ENCODE assay signal across 12 cellular contexts in genomic region chr6:151948007-151948745, GRCh38.
A peak's percentile ranks its signal among the peaks of the same experiment; 100 is the strongest.
DNase-seq lines count a peak whose midpoint lies in the region; ATAC-seq lines count a peak whose summit lies in the region.
"Had no signal": no experiment of that assay in that cellular context is flagged by ENCODE, and none has a peak within 500 bp of the region (broad histone marks: within the 10 kb centered on the region; RNA-seq: fewer than 3 reads in every experiment).

No MANE protein-coding gene starts in this region.

- peak overlapping the region; percentile 32 for H3K4me2 ChIP-seq in Karpas-422 (ENCODE audit: low read depth, low read length, poor library complexity, severe bottlenecking)

- H3K9me3 ChIP-seq in Karpas-422 (ENCODE audit: low read length): no peaks in the 10 kb centered on the region
- H3K9me3 ChIP-seq: spleen had no signal

- H3K27ac ChIP-seq in Karpas-422 (ENCODE audit: low read length): no peak overlapping the region

- peak; percentile 59 for ATAC-seq in GM18511 (IDR thresholded peaks at IDR 0.05; ENCODE audit: unreplicated experiment)
- ATAC-seq in activated naive CD8-positive, alpha-beta T cell treated with anti-CD3 and anti-CD28 coated beads, Interleukin-2, amount 10 ng/mL, durations not matched to agents 7 days and 5 days (ENCODE audit: low read depth): peak; percentile 39
- no peak for ATAC-seq in GM19467 (IDR thresholded peaks at IDR 0.05; ENCODE audit: unreplicated experiment)
- no peak for ATAC-seq in GM19324 (IDR thresholded peaks at IDR 0.05; ENCODE audit: low FRiP score, unreplicated experiment)
- ATAC-seq in GM19395 (IDR thresholded peaks at IDR 0.05; ENCODE audit: unreplicated experiment): no peak

- POLR2A ChIA-PET in activated naive CD8-positive, alpha-beta T cell treated with anti-CD3 and anti-CD28 coated beads, Interleukin-2, amount 10 ng/mL, durations not matched to agents 7 days and 5 days (lab: Charles Lee): no interaction called here

- no peaks in the 10 kb centered on the region for H4K20me1 ChIP-seq in Karpas-422 (ENCODE audit: insufficient read depth, low read depth, low read length)

- H3K4me1 ChIP-seq in Karpas-422 (ENCODE audit: low read length): peaks cover 13% of the 10 kb centered on the region

- H3K27me3 ChIP-seq in Karpas-422 (ENCODE audit: low read length): no peaks in the 10 kb centered on the region
- H3K27me3 ChIP-seq: spleen had no signal

- peak; percentile 79 for DNase-seq in Karpas-422
- DNase-seq in activated naive CD8-positive, alpha-beta T cell treated with anti-CD3 and anti-CD28 coated beads, Interleukin-2, amount 10 ng/mL, durations not matched to agents 7 days and 5 days: no peak
- DNase-seq in pons (ENCODE audit: low spot score): peak; percentile 43
- no peak for DNase-seq in NCI-H748 (lab: John Stamatoyannopoulos, UW; ENCODE audit: unreplicated experiment)
- DNase-seq: activated T-cell treated with anti-CD3 and anti-CD28 coated beads for 4 hours; HFFc6; spleen; stimulated activated CD8-positive, alpha-beta memory T cell treated with anti-CD3 and anti-CD28 coated beads, Interleukin-4, amount 100 ng/mL, for 48 hours had no signal

- H2AFZ ChIP-seq in Karpas-422 (ENCODE audit: low read length): peak overlapping the region; percentile 40

- peaks cover 6% of the 10 kb centered on the region for H3K36me3 Mint-ChIP-seq in activated naive CD8-positive, alpha-beta T cell treated with anti-CD3 and anti-CD28 coated beads, Interleukin-2, amount 10 ng/mL, durations not matched to agents 7 days and 5 days

- peaks cover 13% of the 10 kb centered on the region for H3K9me3 Mint-ChIP-seq in activated naive CD8-positive, alpha-beta T cell treated with anti-CD3 and anti-CD28 coated beads, Interleukin-2, amount 10 ng/mL, durations not matched to agents 7 days and 5 days
- H3K9me3 Mint-ChIP-seq: HFFc6 had no signal

- H3K9ac ChIP-seq in Karpas-422 (ENCODE audit: low read length): no peak overlapping the region

- no peaks in the 10 kb centered on the region for H3K79me2 ChIP-seq in Karpas-422 (ENCODE audit: low read length)

- no peak overlapping the region for H3K27ac Mint-ChIP-seq in activated naive CD8-positive, alpha-beta T cell treated with anti-CD3 and anti-CD28 coated beads, Interleukin-2, amount 10 ng/mL, durations not matched to agents 7 days and 5 days
- H3K27ac Mint-ChIP-seq: HFFc6 had no signal

- H3K27me3 Mint-ChIP-seq in activated naive CD8-positive, alpha-beta T cell treated with anti-CD3 and anti-CD28 coated beads, Interleukin-2, amount 10 ng/mL, durations not matched to agents 7 days and 5 days: peaks cover 22% of the 10 kb centered on the region

- H3K4me3 Mint-ChIP-seq in activated naive CD8-positive, alpha-beta T cell treated with anti-CD3 and anti-CD28 coated beads, Interleukin-2, amount 10 ng/mL, durations not matched to agents 7 days and 5 days: peak overlapping the region; percentile 30
- H3K4me3 Mint-ChIP-seq: HFFc6 had no signal

- H3K4me1 Mint-ChIP-seq in activated naive CD8-positive, alpha-beta T cell treated with anti-CD3 and anti-CD28 coated beads, Interleukin-2, amount 10 ng/mL, durations not matched to agents 7 days and 5 days: peaks cover 7% of the 10 kb centered on the region

- no peaks in the 10 kb centered on the region for H3K36me3 ChIP-seq in Karpas-422 (ENCODE audit: insufficient read depth, low read length)
- H3K36me3 ChIP-seq: spleen had no signal

- no peak overlapping the region for H3K4me3 ChIP-seq in Karpas-422 (ENCODE audit: low read length)
- H3K4me3 ChIP-seq: spleen had no signal

- H3K9me2 ChIP-seq in Karpas-422 (replicated peaks; ENCODE audit: insufficient read depth, low read length): no peaks in the 10 kb centered on the region

Comparison
In these comparisons a context has a peak if more than half of its experiments do, and no peak if none do; other contexts are left out.
1. ATAC-seq: peak in GM18511 (single experiment) and activated naive CD8-positive, alpha-beta T cell treated with anti-CD3 and anti-CD28 coated beads, Interleukin-2, amount 10 ng/mL, durations not matched to agents 7 days and 5 days (single experiment); none in GM19467 (single experiment), GM19324 (single experiment) and GM19395 (single experiment).
2. DNase-seq: peak in Karpas-422 (single experiment) and pons (single experiment); none in activated naive CD8-positive, alpha-beta T cell treated with anti-CD3 and anti-CD28 coated beads, Interleukin-2, amount 10 ng/mL, durations not matched to agents 7 days and 5 days (single experiment) and NCI-H748 (single experiment).